Comparison of ENCODE assay signal across 11 cellular contexts in genomic region chr1:37752213-37752582, GRCh38. TPM values are rescaled to one million over a fixed set of nuclear protein-coding genes. Genes with fewer than 3 reads are reported as not detected.
DNase-seq lines count a peak whose midpoint lies in the region; FAIRE-seq and TF ChIP-seq lines count a peak whose summit lies in the region.
"Had no signal": no experiment of that assay in that cellular context is flagged by ENCODE, and none has a peak within 500 bp of the region (broad histone marks: within the 10 kb centered on the region; RNA-seq: fewer than 3 reads in every experiment).

No MANE protein-coding gene starts in this region.

- no peak overlapping the region for H3K23ac ChIP-seq in H1 (ENCODE audit: insufficient read length)

- H2AFZ ChIP-seq in OCI-LY3 (ENCODE audit: low read depth, low read length): no peak overlapping the region; the same call in 1 of the 2 replicates
- H2AFZ ChIP-seq in H1 (ENCODE audit: low read length): peak overlapping the region; percentile 49; the same call in 1 of the 2 replicates

- TF ChIP-seq CTCF in OCI-LY3 (IDR thresholded peaks at IDR 0.05; ENCODE audit: low read depth, low read length): no peak
- no peak for TF ChIP-seq CTCF in H1 (IDR thresholded peaks at IDR 0.05; ENCODE audit: control extremely low read depth in 1 of 3, insufficient read depth in 1 of 3, low read depth in 1 of 3, low read length in 3 of 3)
- TF ChIP-seq CTCF in progenitor cell of endocrine pancreas (IDR thresholded peaks at IDR 0.05; ENCODE audit: unreplicated experiment): no peak

- H3K4me3 ChIP-seq in OCI-LY3 (ENCODE audit: low read length): peak overlapping the region; percentile 66
- H3K4me3 ChIP-seq in H1 (ENCODE audit: extremely low read depth in 1 of 4, insufficient read depth in 2 of 4, low read depth in 3 of 4, low read length in 4 of 4): peak overlapping the region in 3 of 4 experiments; percentile 40 to 60 (median 47); a peak in 5 of 8 replicates

- no peak overlapping the region for H2AK5ac ChIP-seq in H1 (ENCODE audit: low read depth, low read length)

- peaks cover 5% of the 10 kb centered on the region; the same call in 1 of the 2 replicates for H3K23me2 ChIP-seq in H1 (ENCODE audit: low read depth, low read length)

- H3K56ac ChIP-seq in H1 (replicated peaks; ENCODE audit: insufficient read length, low read depth, low read length): no peak overlapping the region

- H4K5ac ChIP-seq in H1 (ENCODE audit: insufficient read length, low read depth, low read length): no peak overlapping the region

- peak overlapping the region; percentile 77 for H3K4me3 Mint-ChIP-seq in progenitor cell of endocrine pancreas (ENCODE audit: low read depth)

- H3K4me2 ChIP-seq in OCI-LY3 (ENCODE audit: low read length): peak overlapping the region; percentile 63
- peak overlapping the region; percentile 72 to 76 for H3K4me2 ChIP-seq in H1 (ENCODE audit: insufficient read depth in 1 of 2, low read depth in 2 of 2, low read length in 2 of 2)

- H3K4me1 ChIP-seq in OCI-LY3 (ENCODE audit: low read length): peaks cover 3% of the 10 kb centered on the region; the same call in 1 of the 2 replicates
- H3K4me1 ChIP-seq in H1 (replicated peaks in 1 of 4; ENCODE audit: control insufficient read depth in 3 of 4, insufficient read depth in 4 of 4, low read length in 3 of 4): peaks cover 0 to 9% (median 0%) of the 10 kb centered on the region in 4 experiments; a peak in 3 of 7 replicates

- no peaks in the 10 kb centered on the region for H3K79me1 ChIP-seq in H1 (ENCODE audit: low read depth, low read length)

- CTCF ChIA-PET in H1 (lab: Charles Lee; ENCODE audit: partially characterized antibody): interaction anchor here (0.8 kb wide), 1 partner anchor 14 kb away, joined by 3 read pairs; no protein-coding TSS in a partner anchor

- H3K9me3 ChIP-seq in OCI-LY3 (ENCODE audit: insufficient read depth, low read length): no peaks in the 10 kb centered on the region
- H3K9me3 ChIP-seq in H1 (ENCODE audit: insufficient read depth in 2 of 2, low read depth in 1 of 2, low read length in 1 of 2): no peaks in the 10 kb centered on the region

- peak overlapping the region; percentile 59 for H3K27ac Mint-ChIP-seq in progenitor cell of endocrine pancreas

- no peak overlapping the region for H2BK120ac ChIP-seq in H1 (replicated peaks; ENCODE audit: low read depth, low read length)

- peaks cover 41% of the 10 kb centered on the region for H3K27me3 Mint-ChIP-seq in progenitor cell of endocrine pancreas

- H3K4me1 Mint-ChIP-seq in progenitor cell of endocrine pancreas (ENCODE audit: low read depth): peaks cover 3% of the 10 kb centered on the region

- no peak overlapping the region for H2BK12ac ChIP-seq in H1 (ENCODE audit: low read depth, low read length)

- no peak overlapping the region for H2BK5ac ChIP-seq in H1 (ENCODE audit: low read depth, low read length)

- FAIRE-seq in H1 (lab: Jason Lieb, UNC): no peak
- FAIRE-seq: A204.1 had no signal

- H3K36me3 ChIP-seq in OCI-LY3 (replicated peaks; ENCODE audit: low read depth, low read length) (no peaks in the 10 kb centered on the region), H1 (ENCODE audit: control insufficient read depth in 2 of 4, insufficient read depth in 4 of 4, low read length in 3 of 4) (peaks cover 0 to 3% (median 0%) of the 10 kb centered on the region in 4 experiments; a peak in 1 of 8 replicates)

- no peak overlapping the region for H3K14ac ChIP-seq in H1 (ENCODE audit: insufficient read length)

- no peaks in the 10 kb centered on the region for H3K36me3 Mint-ChIP-seq in progenitor cell of endocrine pancreas (ENCODE audit: insufficient read depth)

- H3K9ac ChIP-seq in OCI-LY3 (ENCODE audit: low read length) (no peak overlapping the region), H1 (replicated peaks in 1 of 4; ENCODE audit: extremely low read depth in 1 of 4, low read depth in 3 of 4, low read length in 3 of 4) (no peak overlapping the region)

- H3K27ac ChIP-seq in OCI-LY3 (ENCODE audit: low read length): no peak overlapping the region
- H3K27ac ChIP-seq in H1 (ENCODE audit: low read depth, low read length): no peak overlapping the region

- DNase-seq in NCI-H82 (lab: John Stamatoyannopoulos, UW) (peak; percentile 50), NCI-H82 treated with DMSO at 0.1 percent for 48 hours (lab: John Stamatoyannopoulos, UW; ENCODE audit: unreplicated experiment) (no peak), H1 (ENCODE audit: low read depth in 1 of 2, low spot score in 2 of 2) (peak in 1 of 2 experiments; percentile 48), progenitor cell of endocrine pancreas (ENCODE audit: low spot score, unreplicated experiment) (no peak), CD1c-positive myeloid dendritic cell (ENCODE audit: extremely low spot score) (no peak), MV-4-11 (lab: John Stamatoyannopoulos, UW) (no peak)
- DNase-seq in stimulated activated naive CD4-positive, alpha-beta T cell treated with Interleukin-2 at 50 U/mL for 16 hours (lab: John Stamatoyannopoulos, UW): no peak
- DNase-seq: cerebellar nuclear complex, NCI-H446 treated with DMSO at 0.1 percent for 48 hours had no signal

- H4K91ac ChIP-seq in H1 (replicated peaks; ENCODE audit: insufficient read length, low read length): no peak overlapping the region

- no peak for TF ChIP-seq RAD21 in H1 (IDR thresholded peaks at IDR 0.05 in 1 of 2, conservative IDR thresholded peaks at IDR 0.05 in 1 of 2; ENCODE audit: low read depth in 2 of 2, low read length in 2 of 2)

- H3K4ac ChIP-seq in H1 (replicated peaks; ENCODE audit: insufficient read length, low read depth, low read length): no peak overlapping the region

- no peak for TF ChIP-seq POLR2A in H1 (IDR thresholded peaks at IDR 0.05; ENCODE audit: control extremely low read depth in 1 of 2, low read depth in 2 of 2, low read length in 2 of 2)

- H3K27me3 ChIP-seq in OCI-LY3 (ENCODE audit: low read depth, low read length) (0 out of 2 replicates have a peak, but pooled peaks cover 3% of the 10 kb centered on the region), H1 (replicated peaks in 1 of 4; ENCODE audit: control insufficient read depth in 3 of 4, extremely low read depth in 1 of 4, insufficient read depth in 3 of 4, low read length in 3 of 4) (peaks cover 34 to 64% (median 53%) of the 10 kb centered on the region in 4 experiments)

- H4K20me1 ChIP-seq in OCI-LY3 (ENCODE audit: insufficient read depth, low read length) (no peaks in the 10 kb centered on the region), H1 (replicated peaks in 1 of 2; ENCODE audit: control insufficient read depth in 1 of 2, insufficient read depth in 2 of 2, low read length in 2 of 2) (no peaks in the 10 kb centered on the region)

- H3K18ac ChIP-seq in H1 (ENCODE audit: extremely low read depth, low read length): no peak overlapping the region; the same call in 1 of the 2 replicates

- no peaks in the 10 kb centered on the region for H3K79me2 ChIP-seq in OCI-LY3 (ENCODE audit: low read length)
- H3K79me2 ChIP-seq in H1 (ENCODE audit: control insufficient read depth in 1 of 2, insufficient read depth in 2 of 2, low read length in 2 of 2): no peaks in the 10 kb centered on the region

- no peak overlapping the region for H2BK20ac ChIP-seq in H1 (ENCODE audit: low read length)

- TF ChIP-seq EP300 in H1 (IDR thresholded peaks at IDR 0.05; ENCODE audit: borderline replicate concordance in 1 of 2, low read depth in 2 of 2, low read length in 2 of 2): no peak

- 42% methylated on average over 11 of the region's 11 CpGs; no CpG with 5 or more reads in 1 of the 2 experiments for WGBS in H1 (ENCODE audit: extremely low coverage in 1 of 2, insufficient coverage in 1 of 2, insufficient read length in 1 of 2, insufficient replicate concordance in 2 of 2, low coverage in 1 of 2, low lambda C conversion rate in 2 of 2, missing lambda C conversion rate in 1 of 2), 2 experiments

- no peak overlapping the region for H4K8ac ChIP-seq in H1 (ENCODE audit: extremely low read depth, insufficient read depth, low read length)

- POLR2A ChIA-PET in H1 (lab: Charles Lee; ENCODE audit: partially characterized antibody): interaction anchor here (1.2 kb wide), 1 partner anchor 13 kb away, joined by 3 read pairs; no protein-coding TSS in a partner anchor

- no peaks in the 10 kb centered on the region for H3K9me3 Mint-ChIP-seq in progenitor cell of endocrine pancreas (ENCODE audit: low read depth)

- no peak overlapping the region for H2BK15ac ChIP-seq in H1 (ENCODE audit: low read length)

RNA-seq across cellular contexts. Expression of gene EPHA10, which starts 12.7 kb away (rescaled TPM):
- total RNA-seq in H1 (2021; fragmentation: NEBNext Ultra II Directional; extraction: Animal tissue kit (Norgen Biotek cat#: 25700)): 1.0 and 1.5 TPM in 2 replicates
- 0.54 and 1.2 TPM in 2 replicates for polyA plus RNA-seq in H1 (2011; rRNA removed)
- 2.0 TPM for polyA plus RNA-seq in H1 (2011; cell fraction: cytosol; rRNA removed)
- 10.1 TPM for polyA plus RNA-seq in H1 (2011; cell fraction: nucleus; rRNA removed)
- polyA plus RNA-seq in H1 (2012, experiment 1 of 2): 1.0 to 1.6 TPM (median 1.1 TPM) in 4 replicates
- 0.35 TPM for polyA plus RNA-seq in H1 (2012, experiment 2 of 2)
- 0.55 TPM for polyA plus RNA-seq in H1 (2013, experiment 1 of 2)
- polyA plus RNA-seq in H1 (2013, experiment 2 of 2): 0.42 TPM
- polyA minus RNA-seq in H1 (2011; rRNA and poly(A)+ RNA removed): 0.38 and 0.80 TPM in 2 replicates
- 0.44 TPM for polyA minus RNA-seq in H1 (2011; cell fraction: cytosol; rRNA and poly(A)+ RNA removed)
- polyA minus RNA-seq in H1 (2011; cell fraction: nucleus; rRNA and poly(A)+ RNA removed): 2.2 TPM
- 5.1 and 6.2 TPM in 2 replicates for total RNA-seq in progenitor cell of endocrine pancreas

RNA-seq across cellular contexts. Expression of gene MANEAL, which starts 41.4 kb away (rescaled TPM):
- 4.2 and 4.8 TPM in 2 replicates for total RNA-seq in H1 (2021; fragmentation: NEBNext Ultra II Directional; extraction: Animal tissue kit (Norgen Biotek cat#: 25700))
- 7.1 and 7.2 TPM in 2 replicates for polyA plus RNA-seq in H1 (2011; rRNA removed)
- 4.3 TPM for polyA plus RNA-seq in H1 (2011; cell fraction: cytosol; rRNA removed)
- polyA plus RNA-seq in H1 (2011; cell fraction: nucleus; rRNA removed): 5.5 TPM
- 5.1 to 7.3 TPM (median 6.2 TPM) in 4 replicates for polyA plus RNA-seq in H1 (2012, experiment 1 of 2)
- 7.3 TPM for polyA plus RNA-seq in H1 (2012, experiment 2 of 2)
- polyA plus RNA-seq in H1 (2013, experiment 1 of 2): 6.3 TPM
- polyA plus RNA-seq in H1 (2013, experiment 2 of 2): 6.6 TPM
- polyA minus RNA-seq in H1 (2011; rRNA and poly(A)+ RNA removed): 3.7 and 5.7 TPM in 2 replicates
- 2.4 TPM for polyA minus RNA-seq in H1 (2011; cell fraction: cytosol; rRNA and poly(A)+ RNA removed)
- polyA minus RNA-seq in H1 (2011; cell fraction: nucleus; rRNA and poly(A)+ RNA removed): 4.2 TPM
- 23.2 and 23.8 TPM in 2 replicates for total RNA-seq in progenitor cell of endocrine pancreas

RNA-seq across cellular contexts. Expression of gene C1orf122, which starts 55.4 kb away (rescaled TPM):
- total RNA-seq in H1 (2021; fragmentation: NEBNext Ultra II Directional; extraction: Animal tissue kit (Norgen Biotek cat#: 25700)): 36.9 and 42.4 TPM in 2 replicates
- polyA plus RNA-seq in H1 (2011; rRNA removed): 32.1 and 45.4 TPM in 2 replicates
- 34.5 TPM for polyA plus RNA-seq in H1 (2011; cell fraction: cytosol; rRNA removed)
- polyA plus RNA-seq in H1 (2011; cell fraction: nucleus; rRNA removed): 33.9 TPM
- polyA plus RNA-seq in H1 (2012, experiment 1 of 2): 11.0 to 23.8 TPM (median 22.6 TPM) in 4 replicates
- polyA plus RNA-seq in H1 (2012, experiment 2 of 2): 26.8 TPM
- polyA plus RNA-seq in H1 (2013, experiment 1 of 2): 32.6 TPM
- polyA plus RNA-seq in H1 (2013, experiment 2 of 2): 33.6 TPM
- 6.8 and 7.2 TPM in 2 replicates for polyA minus RNA-seq in H1 (2011; rRNA and poly(A)+ RNA removed)
- 13.1 TPM for polyA minus RNA-seq in H1 (2011; cell fraction: cytosol; rRNA and poly(A)+ RNA removed)
- polyA minus RNA-seq in H1 (2011; cell fraction: nucleus; rRNA and poly(A)+ RNA removed): 12.2 TPM
- total RNA-seq in progenitor cell of endocrine pancreas: 43.6 and 43.9 TPM in 2 replicates

RNA-seq across cellular contexts. Expression of gene YRDC, which starts 55.8 kb away (rescaled TPM):
- total RNA-seq in H1 (2021; fragmentation: NEBNext Ultra II Directional; extraction: Animal tissue kit (Norgen Biotek cat#: 25700)): 21.6 and 23.1 TPM in 2 replicates
- polyA plus RNA-seq in H1 (2011; rRNA removed): 20.6 and 21.1 TPM in 2 replicates
- 22.9 TPM for polyA plus RNA-seq in H1 (2011; cell fraction: cytosol; rRNA removed)
- 15.9 TPM for polyA plus RNA-seq in H1 (2011; cell fraction: nucleus; rRNA removed)
- 19.6 to 21.5 TPM (median 20.8 TPM) in 4 replicates for polyA plus RNA-seq in H1 (2012, experiment 1 of 2)
- 27.9 TPM for polyA plus RNA-seq in H1 (2012, experiment 2 of 2)
- 16.3 TPM for polyA plus RNA-seq in H1 (2013, experiment 1 of 2)
- 15.5 TPM for polyA plus RNA-seq in H1 (2013, experiment 2 of 2)
- polyA minus RNA-seq in H1 (2011; rRNA and poly(A)+ RNA removed): 16.5 and 19.8 TPM in 2 replicates
- 13.6 TPM for polyA minus RNA-seq in H1 (2011; cell fraction: cytosol; rRNA and poly(A)+ RNA removed)
- 12.0 TPM for polyA minus RNA-seq in H1 (2011; cell fraction: nucleus; rRNA and poly(A)+ RNA removed)
- 14.0 and 15.0 TPM in 2 replicates for total RNA-seq in progenitor cell of endocrine pancreas

RNA-seq across cellular contexts. Expression of gene CDCA8, which starts 59.9 kb away (rescaled TPM):
- 41.6 and 43.9 TPM in 2 replicates for total RNA-seq in H1 (2021; fragmentation: NEBNext Ultra II Directional; extraction: Animal tissue kit (Norgen Biotek cat#: 25700))
- polyA plus RNA-seq in H1 (2011; rRNA removed): 37.8 and 46.2 TPM in 2 replicates
- 50.5 TPM for polyA plus RNA-seq in H1 (2011; cell fraction: cytosol; rRNA removed)
- polyA plus RNA-seq in H1 (2011; cell fraction: nucleus; rRNA removed): 38.4 TPM
- 38.3 to 43.7 TPM (median 41.6 TPM) in 4 replicates for polyA plus RNA-seq in H1 (2012, experiment 1 of 2)
- polyA plus RNA-seq in H1 (2012, experiment 2 of 2): 44.5 TPM
- polyA plus RNA-seq in H1 (2013, experiment 1 of 2): 28.7 TPM
- polyA plus RNA-seq in H1 (2013, experiment 2 of 2): 30.0 TPM
- polyA minus RNA-seq in H1 (2011; rRNA and poly(A)+ RNA removed): 44.2 and 53.1 TPM in 2 replicates
- polyA minus RNA-seq in H1 (2011; cell fraction: cytosol; rRNA and poly(A)+ RNA removed): 25.8 TPM
- polyA minus RNA-seq in H1 (2011; cell fraction: nucleus; rRNA and poly(A)+ RNA removed): 17.8 TPM
- total RNA-seq in progenitor cell of endocrine pancreas: 19.3 and 20.6 TPM in 2 replicates
